ENCODE assay signal across 34 cellular contexts in genomic region chr6:133289733-133290306, GRCh38. TPM values are rescaled to one million over a fixed set of nuclear protein-coding genes. Genes with fewer than 3 reads are reported as not detected.
"Had no signal": no experiment of that assay in that cellular context is flagged by ENCODE, and none has a peak within 500 bp of the region (broad histone marks: within the 10 kb centered on the region; RNA-seq: fewer than 3 reads in every experiment).

No MANE protein-coding gene starts in this region.

- H3K4me1 Mint-ChIP-seq: activated CD4-positive, alpha-beta T cell treated with anti-CD3 and anti-CD28 coated beads, Interleukin-2, amount 10 ng/mL, durations not matched to agents 24 days and 14 days had no signal

- DNase-seq: activated CD4-positive, alpha-beta T cell treated with anti-CD3 and anti-CD28 coated beads, Interleukin-2, amount 10 ng/mL, durations not matched to agents 24 days and 14 days; activated CD4-positive, alpha-beta T cell treated with anti-CD3 and anti-CD28 coated beads, Interleukin-2, amount 50 U/mL, for 48 hours; activated CD8-positive, alpha-beta T cell treated with anti-CD3 and anti-CD28 coated beads, Interleukin-2, amount 10 ng/mL, durations not matched to agents 7 days and 5 days; activated gamma-delta T cell; activated naive CD4-positive, alpha-beta T cell treated with Interleukin-2 at 50 U/mL for 16 hours; activated T-cell treated with anti-CD3 and anti-CD28 coated beads, Interleukin-2, amount 50 U/mL, for 24 hours; adrenal gland; body of pancreas; MM.1S; MV-4-11; NCI-H1092; NCI-H1417; NCI-H146; NCI-H187; NCI-H2029 treated with DMSO at 0.1 percent for 48 hours; NCI-H226; NCI-H446 treated with DMSO at 0.1 percent for 48 hours; NCI-H524; NCI-H69; NCI-H82; PC-3; Peyer's patch; RPMI8226; SHP77 treated with DMSO at 0.1 percent for 48 hours; SK-N-SH had no signal

- H3K9me3 Mint-ChIP-seq: activated CD4-positive, alpha-beta T cell treated with anti-CD3 and anti-CD28 coated beads, Interleukin-2, amount 10 ng/mL, durations not matched to agents 24 days and 14 days; activated T-cell treated with anti-CD3 and anti-CD28 coated beads, Interleukin-2, amount 50 U/mL, for 24 hours; activated T-helper 2 cell treated with anti-CD3 and anti-CD28 coated beads, Interferon-gamma antibody, Interleukin-2, Interleukin-4, amounts not matched to agents 10 μg/mL and 5 μg/mL and 100 μg/mL, durations not matched to agents 14 hours and 24 hours and 36 hours; T-helper 1 cell treated with Interleukin-12 subunit alpha and Interleukin-12 subunit beta and Interleukin-4 antibody, amounts not matched to agents 30 μg/mL and 1 μg/mL, for 36 hours; T-helper 2 cell treated with Interferon-gamma antibody and Interleukin-4, amounts not matched to agents 5 μg/mL and 100 μg/mL, for 36 hours had no signal

- H3K27me3 ChIP-seq: adrenal gland, body of pancreas, breast epithelium, Peyer's patch had no signal

- H3K4me2 ChIP-seq: KMS-11, SK-N-SH had no signal

- ATAC-seq: activated CD8-positive, alpha-beta T cell treated with anti-CD3 and anti-CD28 coated beads, Interleukin-2, amount 10 ng/mL, durations not matched to agents 7 days and 5 days; activated naive CD4-positive, alpha-beta T cell treated with anti-CD3 and anti-CD28 coated beads, Interleukin-2, amount 50 U/mL, for 72 hours; body of pancreas; PC-3 had no signal

- H3K4me3 ChIP-seq: adrenal gland, body of pancreas, breast epithelium, Peyer's patch, SJSA1 had no signal

- H3K9ac ChIP-seq: KMS-11, SK-N-SH had no signal

- H3K36me3 ChIP-seq: adrenal gland, breast epithelium, Peyer's patch, SJSA1 had no signal

- H3K4me1 ChIP-seq: adrenal gland, body of pancreas, breast epithelium, Peyer's patch, SJSA1 had no signal

- H3K27ac ChIP-seq: adrenal gland, body of pancreas, breast epithelium, KMS-11, Peyer's patch, SJSA1 had no signal

- H3K36me3 Mint-ChIP-seq: activated naive CD4-positive, alpha-beta T cell treated with anti-CD3 and anti-CD28 coated beads, Interleukin-2, amount 50 U/mL, for 72 hours had no signal

- FAIRE-seq: astrocyte, TTC549 had no signal

- H3K27ac Mint-ChIP-seq: activated CD4-positive, alpha-beta T cell treated with anti-CD3 and anti-CD28 coated beads, Interleukin-2, amount 10 ng/mL, durations not matched to agents 24 days and 14 days; activated CD8-positive, alpha-beta T cell treated with anti-CD3 and anti-CD28 coated beads, Interleukin-2, amount 10 ng/mL, durations not matched to agents 7 days and 5 days; activated naive CD4-positive, alpha-beta T cell treated with anti-CD3 and anti-CD28 coated beads, Interleukin-2, amount 50 U/mL, for 72 hours; activated T-cell treated with anti-CD3 and anti-CD28 coated beads, Interleukin-2, amount 50 U/mL, for 24 hours; activated T-helper 2 cell treated with anti-CD3 and anti-CD28 coated beads, Interferon-gamma antibody, Interleukin-2, Interleukin-4, amounts not matched to agents 10 μg/mL and 5 μg/mL and 100 μg/mL, durations not matched to agents 14 hours and 24 hours and 36 hours; T-helper 1 cell treated with Interleukin-12 subunit alpha and Interleukin-12 subunit beta and Interleukin-4 antibody, amounts not matched to agents 30 μg/mL and 1 μg/mL, for 36 hours; T-helper 2 cell treated with Interferon-gamma antibody and Interleukin-4, amounts not matched to agents 5 μg/mL and 100 μg/mL, for 36 hours had no signal

- H3K4me3 Mint-ChIP-seq: activated CD4-positive, alpha-beta T cell treated with anti-CD3 and anti-CD28 coated beads, Interleukin-2, amount 10 ng/mL, durations not matched to agents 24 days and 14 days; activated CD8-positive, alpha-beta T cell treated with anti-CD3 and anti-CD28 coated beads, Interleukin-2, amount 10 ng/mL, durations not matched to agents 7 days and 5 days; activated T-cell treated with anti-CD3 and anti-CD28 coated beads, Interleukin-2, amount 50 U/mL, for 24 hours; T-helper 1 cell treated with Interleukin-12 subunit alpha and Interleukin-12 subunit beta and Interleukin-4 antibody, amounts not matched to agents 30 μg/mL and 1 μg/mL, for 36 hours; T-helper 2 cell treated with Interferon-gamma antibody and Interleukin-4, amounts not matched to agents 5 μg/mL and 100 μg/mL, for 36 hours had no signal

- H3K9me3 ChIP-seq: adrenal gland, body of pancreas, breast epithelium, Peyer's patch, SJSA1, SK-N-SH had no signal

RNA-seq across cellular contexts. Expression of gene EYA4, which starts 48.7 kb away (rescaled TPM):
- total RNA-seq: activated CD4-positive, alpha-beta T cell treated with anti-CD3 and anti-CD28 coated beads, Interleukin-2, amount 10 ng/mL, durations not matched to agents 24 days and 14 days; activated CD8-positive, alpha-beta T cell treated with anti-CD3 and anti-CD28 coated beads, Interleukin-2, amount 10 ng/mL, durations not matched to agents 7 days and 5 days; activated naive CD4-positive, alpha-beta T cell treated with anti-CD3 and anti-CD28 coated beads, Interleukin-2, amount 50 U/mL, for 72 hours; activated T-helper 2 cell treated with anti-CD3 and anti-CD28 coated beads, Interferon-gamma antibody, Interleukin-2, Interleukin-4, amounts not matched to agents 10 μg/mL and 5 μg/mL and 100 μg/mL, durations not matched to agents 14 hours and 24 hours and 36 hours had no signal
